In the genomic region with DNA sequence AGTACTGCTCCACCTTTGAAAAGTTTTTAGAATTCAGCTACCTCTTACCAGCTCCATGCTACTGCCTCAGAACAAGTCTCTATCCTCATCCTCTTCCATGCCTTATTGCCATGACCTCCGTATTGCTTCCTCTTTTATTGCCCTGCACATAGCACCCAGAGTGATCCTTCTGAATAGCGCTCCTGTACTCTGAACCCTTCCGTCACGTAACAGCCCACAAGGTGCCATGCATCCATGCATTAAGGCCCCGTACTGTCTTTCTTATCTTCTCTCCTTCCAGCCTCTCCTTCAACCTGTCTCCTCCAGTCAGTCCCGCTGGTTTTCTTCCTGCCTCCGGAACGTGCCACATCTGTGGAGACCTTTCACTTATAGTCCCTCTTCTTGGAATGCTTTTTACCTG, we compare ENCODE assay signal across 2 cellular contexts.
TF ChIP-seq lines count a peak whose summit lies in the region.

No MANE protein-coding gene starts in this region.

TF ChIP-seq in GM23338, 12 proteins besides CTCF, POLR2A, EP300 and RAD21:
- TF ChIP-seq, protein P1, sequence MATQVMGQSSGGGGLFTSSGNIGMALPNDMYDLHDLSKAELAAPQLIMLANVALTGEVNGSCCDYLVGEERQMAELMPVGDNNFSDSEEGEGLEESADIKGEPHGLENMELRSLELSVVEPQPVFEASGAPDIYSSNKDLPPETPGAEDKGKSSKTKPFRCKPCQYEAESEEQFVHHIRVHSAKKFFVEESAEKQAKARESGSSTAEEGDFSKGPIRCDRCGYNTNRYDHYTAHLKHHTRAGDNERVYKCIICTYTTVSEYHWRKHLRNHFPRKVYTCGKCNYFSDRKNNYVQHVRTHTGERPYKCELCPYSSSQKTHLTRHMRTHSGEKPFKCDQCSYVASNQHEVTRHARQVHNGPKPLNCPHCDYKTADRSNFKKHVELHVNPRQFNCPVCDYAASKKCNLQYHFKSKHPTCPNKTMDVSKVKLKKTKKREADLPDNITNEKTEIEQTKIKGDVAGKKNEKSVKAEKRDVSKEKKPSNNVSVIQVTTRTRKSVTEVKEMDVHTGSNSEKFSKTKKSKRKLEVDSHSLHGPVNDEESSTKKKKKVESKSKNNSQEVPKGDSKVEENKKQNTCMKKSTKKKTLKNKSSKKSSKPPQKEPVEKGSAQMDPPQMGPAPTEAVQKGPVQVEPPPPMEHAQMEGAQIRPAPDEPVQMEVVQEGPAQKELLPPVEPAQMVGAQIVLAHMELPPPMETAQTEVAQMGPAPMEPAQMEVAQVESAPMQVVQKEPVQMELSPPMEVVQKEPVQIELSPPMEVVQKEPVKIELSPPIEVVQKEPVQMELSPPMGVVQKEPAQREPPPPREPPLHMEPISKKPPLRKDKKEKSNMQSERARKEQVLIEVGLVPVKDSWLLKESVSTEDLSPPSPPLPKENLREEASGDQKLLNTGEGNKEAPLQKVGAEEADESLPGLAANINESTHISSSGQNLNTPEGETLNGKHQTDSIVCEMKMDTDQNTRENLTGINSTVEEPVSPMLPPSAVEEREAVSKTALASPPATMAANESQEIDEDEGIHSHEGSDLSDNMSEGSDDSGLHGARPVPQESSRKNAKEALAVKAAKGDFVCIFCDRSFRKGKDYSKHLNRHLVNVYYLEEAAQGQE (IDR thresholded peaks at IDR 0.05; ENCODE audit: unreplicated experiment): no peak

TF ChIP-seq in H1, 55 proteins besides CTCF, POLR2A, EP300 and RAD21:
- TF ChIP-seq POU5F1 (IDR thresholded peaks at IDR 0.05; ENCODE audit: low read depth, low read length) (no peak), SAP30 (IDR thresholded peaks at IDR 0.05; ENCODE audit: insufficient read depth, insufficient replicate concordance, low read length) (no peak), EZH2 (IDR thresholded peaks at IDR 0.05; ENCODE audit: low read depth, low read length, severe bottlenecking) (no peak), BACH1 (IDR thresholded peaks at IDR 0.05; ENCODE audit: low read length) (no peak), RFX5 (IDR thresholded peaks at IDR 0.05; ENCODE audit: borderline replicate concordance, low read depth, low read length) (no peak), KDM4A (IDR thresholded peaks at IDR 0.05; ENCODE audit: low read depth, low read length, severe bottlenecking) (no peak), PHF8 (conservative IDR thresholded peaks at IDR 0.05; ENCODE audit: low read depth, low read length) (no peak), TCF12 (IDR thresholded peaks at IDR 0.05; ENCODE audit: low read depth, low read length) (no peak), FOSL1 (IDR thresholded peaks at IDR 0.05; ENCODE audit: insufficient read depth, low read depth, low read length) (no peak), CHD1 (IDR thresholded peaks at IDR 0.05; ENCODE audit: low read depth, low read length) (no peak), RXRA (IDR thresholded peaks at IDR 0.05; ENCODE audit: insufficient read depth, low read depth, low read length) (no peak), GTF2F1 (IDR thresholded peaks at IDR 0.05; ENCODE audit: borderline replicate concordance, low read depth, low read length) (no peak), SP4 (IDR thresholded peaks at IDR 0.05; ENCODE audit: low read length) (no peak), SP1 (IDR thresholded peaks at IDR 0.05; ENCODE audit: low read depth, low read length) (no peak)
- TF ChIP-seq, protein P2, sequence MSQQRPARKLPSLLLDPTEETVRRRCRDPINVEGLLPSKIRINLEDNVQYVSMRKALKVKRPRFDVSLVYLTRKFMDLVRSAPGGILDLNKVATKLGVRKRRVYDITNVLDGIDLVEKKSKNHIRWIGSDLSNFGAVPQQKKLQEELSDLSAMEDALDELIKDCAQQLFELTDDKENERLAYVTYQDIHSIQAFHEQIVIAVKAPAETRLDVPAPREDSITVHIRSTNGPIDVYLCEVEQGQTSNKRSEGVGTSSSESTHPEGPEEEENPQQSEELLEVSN (IDR thresholded peaks at IDR 0.05): no peak
- TF ChIP-seq, protein P3, sequence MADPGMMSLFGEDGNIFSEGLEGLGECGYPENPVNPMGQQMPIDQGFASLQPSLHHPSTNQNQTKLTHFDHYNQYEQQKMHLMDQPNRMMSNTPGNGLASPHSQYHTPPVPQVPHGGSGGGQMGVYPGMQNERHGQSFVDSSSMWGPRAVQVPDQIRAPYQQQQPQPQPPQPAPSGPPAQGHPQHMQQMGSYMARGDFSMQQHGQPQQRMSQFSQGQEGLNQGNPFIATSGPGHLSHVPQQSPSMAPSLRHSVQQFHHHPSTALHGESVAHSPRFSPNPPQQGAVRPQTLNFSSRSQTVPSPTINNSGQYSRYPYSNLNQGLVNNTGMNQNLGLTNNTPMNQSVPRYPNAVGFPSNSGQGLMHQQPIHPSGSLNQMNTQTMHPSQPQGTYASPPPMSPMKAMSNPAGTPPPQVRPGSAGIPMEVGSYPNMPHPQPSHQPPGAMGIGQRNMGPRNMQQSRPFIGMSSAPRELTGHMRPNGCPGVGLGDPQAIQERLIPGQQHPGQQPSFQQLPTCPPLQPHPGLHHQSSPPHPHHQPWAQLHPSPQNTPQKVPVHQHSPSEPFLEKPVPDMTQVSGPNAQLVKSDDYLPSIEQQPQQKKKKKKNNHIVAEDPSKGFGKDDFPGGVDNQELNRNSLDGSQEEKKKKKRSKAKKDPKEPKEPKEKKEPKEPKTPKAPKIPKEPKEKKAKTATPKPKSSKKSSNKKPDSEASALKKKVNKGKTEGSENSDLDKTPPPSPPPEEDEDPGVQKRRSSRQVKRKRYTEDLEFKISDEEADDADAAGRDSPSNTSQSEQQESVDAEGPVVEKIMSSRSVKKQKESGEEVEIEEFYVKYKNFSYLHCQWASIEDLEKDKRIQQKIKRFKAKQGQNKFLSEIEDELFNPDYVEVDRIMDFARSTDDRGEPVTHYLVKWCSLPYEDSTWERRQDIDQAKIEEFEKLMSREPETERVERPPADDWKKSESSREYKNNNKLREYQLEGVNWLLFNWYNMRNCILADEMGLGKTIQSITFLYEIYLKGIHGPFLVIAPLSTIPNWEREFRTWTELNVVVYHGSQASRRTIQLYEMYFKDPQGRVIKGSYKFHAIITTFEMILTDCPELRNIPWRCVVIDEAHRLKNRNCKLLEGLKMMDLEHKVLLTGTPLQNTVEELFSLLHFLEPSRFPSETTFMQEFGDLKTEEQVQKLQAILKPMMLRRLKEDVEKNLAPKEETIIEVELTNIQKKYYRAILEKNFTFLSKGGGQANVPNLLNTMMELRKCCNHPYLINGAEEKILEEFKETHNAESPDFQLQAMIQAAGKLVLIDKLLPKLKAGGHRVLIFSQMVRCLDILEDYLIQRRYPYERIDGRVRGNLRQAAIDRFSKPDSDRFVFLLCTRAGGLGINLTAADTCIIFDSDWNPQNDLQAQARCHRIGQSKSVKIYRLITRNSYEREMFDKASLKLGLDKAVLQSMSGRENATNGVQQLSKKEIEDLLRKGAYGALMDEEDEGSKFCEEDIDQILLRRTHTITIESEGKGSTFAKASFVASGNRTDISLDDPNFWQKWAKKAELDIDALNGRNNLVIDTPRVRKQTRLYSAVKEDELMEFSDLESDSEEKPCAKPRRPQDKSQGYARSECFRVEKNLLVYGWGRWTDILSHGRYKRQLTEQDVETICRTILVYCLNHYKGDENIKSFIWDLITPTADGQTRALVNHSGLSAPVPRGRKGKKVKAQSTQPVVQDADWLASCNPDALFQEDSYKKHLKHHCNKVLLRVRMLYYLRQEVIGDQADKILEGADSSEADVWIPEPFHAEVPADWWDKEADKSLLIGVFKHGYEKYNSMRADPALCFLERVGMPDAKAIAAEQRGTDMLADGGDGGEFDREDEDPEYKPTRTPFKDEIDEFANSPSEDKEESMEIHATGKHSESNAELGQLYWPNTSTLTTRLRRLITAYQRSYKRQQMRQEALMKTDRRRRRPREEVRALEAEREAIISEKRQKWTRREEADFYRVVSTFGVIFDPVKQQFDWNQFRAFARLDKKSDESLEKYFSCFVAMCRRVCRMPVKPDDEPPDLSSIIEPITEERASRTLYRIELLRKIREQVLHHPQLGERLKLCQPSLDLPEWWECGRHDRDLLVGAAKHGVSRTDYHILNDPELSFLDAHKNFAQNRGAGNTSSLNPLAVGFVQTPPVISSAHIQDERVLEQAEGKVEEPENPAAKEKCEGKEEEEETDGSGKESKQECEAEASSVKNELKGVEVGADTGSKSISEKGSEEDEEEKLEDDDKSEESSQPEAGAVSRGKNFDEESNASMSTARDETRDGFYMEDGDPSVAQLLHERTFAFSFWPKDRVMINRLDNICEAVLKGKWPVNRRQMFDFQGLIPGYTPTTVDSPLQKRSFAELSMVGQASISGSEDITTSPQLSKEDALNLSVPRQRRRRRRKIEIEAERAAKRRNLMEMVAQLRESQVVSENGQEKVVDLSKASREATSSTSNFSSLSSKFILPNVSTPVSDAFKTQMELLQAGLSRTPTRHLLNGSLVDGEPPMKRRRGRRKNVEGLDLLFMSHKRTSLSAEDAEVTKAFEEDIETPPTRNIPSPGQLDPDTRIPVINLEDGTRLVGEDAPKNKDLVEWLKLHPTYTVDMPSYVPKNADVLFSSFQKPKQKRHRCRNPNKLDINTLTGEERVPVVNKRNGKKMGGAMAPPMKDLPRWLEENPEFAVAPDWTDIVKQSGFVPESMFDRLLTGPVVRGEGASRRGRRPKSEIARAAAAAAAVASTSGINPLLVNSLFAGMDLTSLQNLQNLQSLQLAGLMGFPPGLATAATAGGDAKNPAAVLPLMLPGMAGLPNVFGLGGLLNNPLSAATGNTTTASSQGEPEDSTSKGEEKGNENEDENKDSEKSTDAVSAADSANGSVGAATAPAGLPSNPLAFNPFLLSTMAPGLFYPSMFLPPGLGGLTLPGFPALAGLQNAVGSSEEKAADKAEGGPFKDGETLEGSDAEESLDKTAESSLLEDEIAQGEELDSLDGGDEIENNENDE (IDR thresholded peaks at IDR 0.05; ENCODE audit: insufficient replicate concordance, low read length): no peak
